In the genomic region with DNA sequence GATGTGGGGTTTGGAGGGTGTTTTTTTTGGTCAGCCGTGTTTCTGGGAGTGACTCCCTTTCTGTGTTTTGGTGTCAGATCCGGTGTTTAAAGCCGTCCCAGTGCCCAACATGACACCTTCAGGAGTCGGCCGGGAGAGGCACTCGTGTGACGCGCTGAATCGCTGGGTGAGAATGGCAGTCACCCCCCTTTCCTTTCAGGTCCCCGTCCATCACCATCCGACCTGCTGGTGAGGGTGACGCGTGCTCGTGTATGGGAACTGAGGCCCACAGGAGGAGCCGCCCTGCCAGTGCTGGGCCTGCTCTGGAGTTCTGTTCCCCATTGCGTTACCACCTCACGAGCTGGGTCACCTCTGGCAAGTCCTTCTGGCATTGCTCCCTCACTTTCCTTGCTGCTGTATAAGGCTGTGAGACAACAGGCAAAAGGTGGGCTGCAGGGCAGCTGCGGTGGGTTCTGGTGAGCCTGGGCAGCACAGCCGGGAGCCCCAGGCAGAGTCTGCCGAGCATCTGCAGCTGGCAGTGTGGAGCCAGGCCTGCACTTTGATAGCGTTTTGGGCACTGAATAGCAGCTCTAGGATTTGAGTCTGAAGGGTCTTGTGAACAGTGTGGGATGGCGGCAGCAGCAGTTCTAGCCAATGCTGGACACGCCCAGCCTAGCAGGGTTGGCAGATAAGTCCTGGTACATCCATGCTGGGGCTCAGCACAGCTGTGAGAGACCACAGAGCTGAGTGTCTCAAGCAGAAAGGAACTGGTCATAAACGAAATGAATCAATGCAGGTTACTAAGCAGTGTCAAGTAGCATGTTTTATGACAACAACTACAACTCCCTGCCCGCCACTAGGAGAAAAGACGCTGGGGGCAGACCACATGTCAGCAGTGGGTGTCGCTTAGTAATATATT, we compare ENCODE assay signal across 1 cellular context.
TF ChIP-seq lines count a peak whose summit lies in the region.

No MANE protein-coding gene starts in this region.

TF ChIP-seq in K562, 482 proteins besides CTCF, POLR2A, EP300 and RAD21:
- peak; percentile 60 for TF ChIP-seq POLR2G (IDR thresholded peaks at IDR 0.05; ENCODE audit: low read depth, low read length)
TF ChIP-seq in K562: peak in this region for 1; not testable (repeated sequence) for 481.
